In genomic region chr1:174874337-174875053, GRCh38 we compare ENCODE assay signal across 8 cellular contexts.
A peak's percentile ranks its signal among the peaks of the same experiment; 100 is the strongest.
DNase-seq lines count a peak whose midpoint lies in the region; ATAC-seq and TF ChIP-seq lines count a peak whose summit lies in the region.

No MANE protein-coding gene starts in this region.

- intact Hi-C loops in PC-9 (cut with micrococcal nuclease; ENCODE audit: unreplicated experiment), result loop anchor here (2.0 to 10.0 kb wide), 4 partner anchors 92 to 394 kb away; partner anchors contain the start of gene KIAA0040
- intact Hi-C loops in left lung (cut with DNase I), result no loop called here

- H3K79me2 ChIP-seq in PC-9 (ENCODE audit: low read depth) (peaks cover 6% of the 10 kb centered on the region; the same call in 1 of the 2 replicates), osteoblast (ENCODE audit: insufficient read depth, low read length) (no peaks in the 10 kb centered on the region)

- no peaks in the 10 kb centered on the region for H3K36me3 ChIP-seq in PC-9 (ENCODE audit: low read depth)
- no peaks in the 10 kb centered on the region for H3K36me3 ChIP-seq in left lung
- H3K36me3 ChIP-seq in osteoblast (ENCODE audit: insufficient read depth, low read length), result no peaks in the 10 kb centered on the region

- peak overlapping the region; percentile 61; the same call in 1 of the 2 replicates for H2AFZ ChIP-seq in PC-9
- H2AFZ ChIP-seq in osteoblast (ENCODE audit: low read length), result no peak overlapping the region

- POLR2A ChIA-PET in PC-9 (lab: Charles Lee; ENCODE audit: unreplicated experiment), result interaction anchor here (0.7 to 2.5 kb wide), 6 partner anchors 75 to 558 kb away, joined by 3 to 24 read pairs (median 6); no protein-coding TSS in a partner anchor

- peaks cover 33% of the 10 kb centered on the region for H3K4me1 Mint-ChIP-seq in activated T-cell treated with anti-CD3 and anti-CD28 coated beads, Interleukin-2, amount 50 U/mL, for 24 hours (ENCODE audit: low read depth)

- H3K27ac ChIP-seq in PC-9 (peak overlapping the region; percentile 83), left lung (peak overlapping the region; percentile 37 to 54), osteoblast (ENCODE audit: low read depth, low read length) (no peak overlapping the region)

- no peaks in the 10 kb centered on the region for H3K9me2 ChIP-seq in PC-9 (ENCODE audit: insufficient read depth)

- no peak overlapping the region for H3K27ac Mint-ChIP-seq in activated T-cell treated with anti-CD3 and anti-CD28 coated beads, Interleukin-2, amount 50 U/mL, for 24 hours

- peaks cover 3% of the 10 kb centered on the region for H3K9me3 Mint-ChIP-seq in activated T-cell treated with anti-CD3 and anti-CD28 coated beads, Interleukin-2, amount 50 U/mL, for 24 hours

- peak overlapping the region; percentile 43 for H3K4me3 ChIP-seq in PC-9
- H3K4me3 ChIP-seq in left lung, result peak overlapping the region in 1 of 2 donors; percentile 29
- no peak overlapping the region for H3K4me3 ChIP-seq in osteoblast (ENCODE audit: insufficient read depth, low read length)

- H3K4me2 ChIP-seq in PC-9, result peak overlapping the region; percentile 74
- H3K4me2 ChIP-seq in osteoblast (ENCODE audit: insufficient read depth, low read length), result no peak overlapping the region

- ATAC-seq in HG02763 (IDR thresholded peaks at IDR 0.05; ENCODE audit: unreplicated experiment), result peak; percentile 61
- ATAC-seq in left lung, result peak; percentile 50

- TF ChIP-seq CTCF in PC-9 (conservative IDR thresholded peaks at IDR 0.05) (no peak), left lung (IDR thresholded peaks at IDR 0.05) (no peak), osteoblast (IDR thresholded peaks at IDR 0.05; ENCODE audit: extremely low read depth, low read depth, low read length) (no peak)

- no peaks in the 10 kb centered on the region for H4K20me1 ChIP-seq in PC-9 (ENCODE audit: insufficient read depth)
- no peaks in the 10 kb centered on the region for H4K20me1 ChIP-seq in osteoblast (ENCODE audit: insufficient read depth, low read length)

- H3K9me3 ChIP-seq in PC-9 (ENCODE audit: insufficient read depth, low read depth) (peaks cover 3% of the 10 kb centered on the region; the same call in 1 of the 2 replicates), left lung (no peaks in the 10 kb centered on the region), osteoblast (ENCODE audit: low read depth, low read length) (no peaks in the 10 kb centered on the region)

- BruUV-seq in PC-9 (replicated peaks; lab: Mats Ljungman, UMichigan), result TSS peak; percentile 34

- H3K27me3 ChIP-seq in PC-9 (ENCODE audit: insufficient read depth, low read depth), result no peaks in the 10 kb centered on the region
- no peaks in the 10 kb centered on the region for H3K27me3 ChIP-seq in left lung
- no peaks in the 10 kb centered on the region for H3K27me3 ChIP-seq in osteoblast (ENCODE audit: insufficient read depth, low read length)

- H3K4me3 Mint-ChIP-seq in activated T-cell treated with anti-CD3 and anti-CD28 coated beads, Interleukin-2, amount 50 U/mL, for 24 hours, result peak overlapping the region; percentile 26

- no peaks in the 10 kb centered on the region for H3K36me3 Mint-ChIP-seq in activated T-cell treated with anti-CD3 and anti-CD28 coated beads, Interleukin-2, amount 50 U/mL, for 24 hours (ENCODE audit: low read depth)

- DNase-seq in activated T-cell treated with anti-CD3 and anti-CD28 coated beads, Interleukin-2, amount 50 U/mL, for 24 hours, result no peak
- no peak for DNase-seq in activated T-cell treated with anti-CD3 and anti-CD28 coated beads, Interleukin-2, amount 50 U/mL, for 48 hours
- DNase-seq in PC-9, result peak; percentile 30 to 50
- DNase-seq in left lung, result no peak
- no peak for DNase-seq in osteoblast (ENCODE audit: insufficient read length, low spot score, missing footprints)
- DNase-seq in NK-92 treated with Interleukin-12 subunit alpha and Interleukin-12 subunit beta, amount 100 ng/mL, for 24 hours (lab: John Stamatoyannopoulos, UW), result no peak
- DNase-seq in GOT3 (lab: John Stamatoyannopoulos, UW), result no peak

- peaks cover 31% of the 10 kb centered on the region for H3F3A ChIP-seq in PC-9 (ENCODE audit: insufficient read depth, low read depth)

- H3K4me1 ChIP-seq in PC-9 (replicated peaks; ENCODE audit: insufficient read depth) (peaks cover 60% of the 10 kb centered on the region), left lung (peaks cover 0 to 10% of the 10 kb centered on the region in 2 donors), osteoblast (ENCODE audit: insufficient read depth, low read length) (no peaks in the 10 kb centered on the region)

- H3K27me3 Mint-ChIP-seq in activated T-cell treated with anti-CD3 and anti-CD28 coated beads, Interleukin-2, amount 50 U/mL, for 24 hours, result no peaks in the 10 kb centered on the region

- CTCF ChIA-PET in PC-9 (lab: Charles Lee), result interaction anchor here (0.6 kb wide), 2 partner anchors 59 to 117 kb away, joined by 5 to 13 read pairs; no protein-coding TSS in a partner anchor

Comparison
In these comparisons a context has a peak if more than half of its experiments do, and no peak if none do; other contexts are left out.
1. DNase-seq: peak in PC-9 (2 of 2); none in activated T-cell treated with anti-CD3 and anti-CD28 coated beads, Interleukin-2, amount 50 U/mL, for 24 hours (single experiment), activated T-cell treated with anti-CD3 and anti-CD28 coated beads, Interleukin-2, amount 50 U/mL, for 48 hours (0 of 2), left lung (0 of 2), osteoblast (single experiment), NK-92 treated with Interleukin-12 subunit alpha and Interleukin-12 subunit beta, amount 100 ng/mL, for 24 hours (single experiment) and GOT3 (single experiment).